9 cellular contexts compared by ENCODE assay signal in the genomic region with DNA sequence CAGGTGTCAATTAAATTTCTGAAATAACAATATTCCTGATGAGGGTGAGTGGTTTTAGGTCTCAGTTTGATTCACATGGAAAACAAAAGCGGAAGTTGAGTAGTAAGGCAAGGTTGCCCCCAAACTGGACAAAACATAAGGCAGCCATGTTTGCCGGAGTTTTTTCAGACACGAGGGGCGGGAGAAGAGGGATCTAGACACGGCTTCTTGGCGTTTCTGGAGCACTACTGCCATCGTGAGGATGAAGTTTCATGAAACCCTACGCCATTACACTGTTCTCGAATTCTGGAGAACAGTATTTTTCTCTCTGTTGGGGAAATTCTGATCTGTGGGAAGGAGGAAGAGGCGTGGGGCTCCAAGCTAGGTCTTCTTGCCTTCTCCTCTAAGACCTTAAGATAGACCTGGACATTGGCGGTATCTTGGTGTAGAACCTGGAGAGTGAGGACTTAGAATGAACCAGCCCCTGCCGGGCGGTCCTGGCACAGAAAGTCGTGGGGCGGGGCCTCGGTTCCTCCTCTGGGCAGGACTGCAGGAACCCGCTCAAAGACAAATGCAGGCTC.
DNase-seq lines count a peak whose midpoint lies in the region; ATAC-seq and TF ChIP-seq lines count a peak whose summit lies in the region.
"Had no signal": no experiment of that assay in that cellular context is flagged by ENCODE, and none has a peak within 500 bp of the region (broad histone marks: within the 10 kb centered on the region; RNA-seq: fewer than 3 reads in every experiment).

No MANE protein-coding gene starts in this region.

- TF ChIP-seq CTCF in HL-60 (IDR thresholded peaks at IDR 0.05; ENCODE audit: insufficient read depth, low read length), result no peak

- H3K27ac ChIP-seq in HL-60 (replicated peaks), result peak overlapping the region; percentile 43
- no peak overlapping the region for H3K27ac ChIP-seq in mesenchymal stem cell (ENCODE audit: low read length, poor library complexity, severe bottlenecking)

- H3K23ac ChIP-seq in mesenchymal stem cell (ENCODE audit: low read length in 2 of 2), result no peak overlapping the region

- H2BK120ac ChIP-seq in mesenchymal stem cell (ENCODE audit: low read depth, low read length), result no peak overlapping the region

- no peak overlapping the region for H4K91ac ChIP-seq in mesenchymal stem cell (ENCODE audit: low read length)

- no peaks in the 10 kb centered on the region for H3K9me3 Mint-ChIP-seq in activated T-cell treated with anti-CD3 and anti-CD28 coated beads, Interleukin-2, amount 50 U/mL, for 24 hours
- H3K9me3 Mint-ChIP-seq: activated naive CD4-positive, alpha-beta T cell treated with anti-CD3 and anti-CD28 coated beads, Interleukin-2, amount 50 U/mL, for 24 hours had no signal

- no peak overlapping the region for H2BK12ac ChIP-seq in mesenchymal stem cell (ENCODE audit: low read length in 2 of 2)

- H3K36me3 ChIP-seq in mesenchymal stem cell (ENCODE audit: control insufficient read depth in 1 of 2, insufficient read depth in 2 of 2, low read depth in 1 of 2, low read length in 2 of 2), result no peaks in the 10 kb centered on the region

- no peaks in the 10 kb centered on the region for H3K4me1 ChIP-seq in mesenchymal stem cell (ENCODE audit: control insufficient read depth, insufficient read depth, low read depth, low read length)

- peak overlapping the region; percentile 82 for H3K4me3 Mint-ChIP-seq in activated T-cell treated with anti-CD3 and anti-CD28 coated beads, Interleukin-2, amount 50 U/mL, for 24 hours
- H3K4me3 Mint-ChIP-seq: activated naive CD4-positive, alpha-beta T cell treated with anti-CD3 and anti-CD28 coated beads, Interleukin-2, amount 50 U/mL, for 24 hours had no signal

- intact Hi-C loops in left cardiac atrium (cut with DNase I) (no loop called here), left ventricle myocardium superior (cut with micrococcal nuclease) (no loop called here)

- DNase-seq in left cardiac atrium (peak; percentile 89), left ventricle myocardium superior (no peak), HL-60 (ENCODE audit: low read depth in 1 of 2, low spot score in 1 of 2) (peak in 1 of 2 experiments; percentile 78), mesenchymal stem cell (no peak), 8988T (no peak), OCI-M2 (lab: John Stamatoyannopoulos, UW; ENCODE audit: unreplicated experiment) (no peak), NCI-H446 (lab: John Stamatoyannopoulos, UW) (no peak)
- DNase-seq in activated T-cell treated with anti-CD3 and anti-CD28 coated beads, Interleukin-2, amount 50 U/mL, for 24 hours, result peak; percentile 86

- H2BK5ac ChIP-seq in mesenchymal stem cell (ENCODE audit: low read depth, low read length, poor library complexity, severe bottlenecking), result no peak overlapping the region

- no peak overlapping the region for H3K4me2 ChIP-seq in mesenchymal stem cell (ENCODE audit: low read length, poor library complexity, severe bottlenecking)

- H2AK5ac ChIP-seq in mesenchymal stem cell (ENCODE audit: low read length, severe bottlenecking), result no peak overlapping the region

- peaks cover 10% of the 10 kb centered on the region for H3K4me1 Mint-ChIP-seq in activated T-cell treated with anti-CD3 and anti-CD28 coated beads, Interleukin-2, amount 50 U/mL, for 24 hours (ENCODE audit: low read depth)
- H3K4me1 Mint-ChIP-seq: activated naive CD4-positive, alpha-beta T cell treated with anti-CD3 and anti-CD28 coated beads, Interleukin-2, amount 50 U/mL, for 24 hours had no signal

- H3K4ac ChIP-seq in mesenchymal stem cell (ENCODE audit: low read depth in 1 of 2, low read length in 2 of 2), result no peak overlapping the region

- no peaks in the 10 kb centered on the region for H3K79me1 ChIP-seq in mesenchymal stem cell (replicated peaks; ENCODE audit: low read length, poor library complexity, severe bottlenecking)

- no peaks in the 10 kb centered on the region for H3K9me3 ChIP-seq in mesenchymal stem cell (ENCODE audit: control insufficient read depth, low read length)

- H3K27me3 ChIP-seq in HL-60 (ENCODE audit: insufficient read depth, poor library complexity, severe bottlenecking), result no peaks in the 10 kb centered on the region
- H3K27me3 ChIP-seq in mesenchymal stem cell (ENCODE audit: control insufficient read depth in 1 of 2, insufficient read depth in 1 of 2, low read length in 2 of 2), result no peaks in the 10 kb centered on the region

- no peaks in the 10 kb centered on the region for H3K27me3 Mint-ChIP-seq in activated T-cell treated with anti-CD3 and anti-CD28 coated beads, Interleukin-2, amount 50 U/mL, for 24 hours
- H3K27me3 Mint-ChIP-seq: activated naive CD4-positive, alpha-beta T cell treated with anti-CD3 and anti-CD28 coated beads, Interleukin-2, amount 50 U/mL, for 24 hours had no signal

- H3K9ac ChIP-seq in mesenchymal stem cell (ENCODE audit: low read length), result peak overlapping the region; percentile 77

- no peak overlapping the region for H4K8ac ChIP-seq in mesenchymal stem cell (ENCODE audit: low read length)

- H2AFZ ChIP-seq in mesenchymal stem cell (ENCODE audit: low read depth, low read length), result no peak overlapping the region

- no peak overlapping the region for H3K14ac ChIP-seq in mesenchymal stem cell (ENCODE audit: low read length in 2 of 2)

- H3K4me3 ChIP-seq in HL-60 (replicated peaks; ENCODE audit: insufficient read depth, low read length), result no peak overlapping the region
- H3K4me3 ChIP-seq in mesenchymal stem cell (ENCODE audit: insufficient read depth in 1 of 2, low read depth in 1 of 2, low read length in 2 of 2), result peak overlapping the region in 1 of 2 experiments; percentile 86

- no peak overlapping the region for H2BK15ac ChIP-seq in mesenchymal stem cell (ENCODE audit: low read depth, poor library complexity, severe bottlenecking)

- no peaks in the 10 kb centered on the region for H3K36me3 Mint-ChIP-seq in activated T-cell treated with anti-CD3 and anti-CD28 coated beads, Interleukin-2, amount 50 U/mL, for 24 hours (ENCODE audit: low read depth)
- H3K36me3 Mint-ChIP-seq: activated naive CD4-positive, alpha-beta T cell treated with anti-CD3 and anti-CD28 coated beads, Interleukin-2, amount 50 U/mL, for 24 hours had no signal

- peak overlapping the region; percentile 87 for H3K27ac Mint-ChIP-seq in activated T-cell treated with anti-CD3 and anti-CD28 coated beads, Interleukin-2, amount 50 U/mL, for 24 hours
- H3K27ac Mint-ChIP-seq: activated naive CD4-positive, alpha-beta T cell treated with anti-CD3 and anti-CD28 coated beads, Interleukin-2, amount 50 U/mL, for 24 hours had no signal

- peak in 1 of 2 donors; percentile 90 for ATAC-seq in left cardiac atrium
- no peak for ATAC-seq in left ventricle myocardium superior

- over 99% methylated on average over 15 of the region's 17 CpGs for WGBS in mesenchymal stem cell

- no peak overlapping the region for H3K18ac ChIP-seq in mesenchymal stem cell (ENCODE audit: low read depth in 1 of 2, low read length in 2 of 2)

Comparison
In these comparisons a context has a peak if more than half of its experiments do, and no peak if none do; other contexts are left out.
1. DNase-seq: peak in left cardiac atrium (single experiment) and activated T-cell treated with anti-CD3 and anti-CD28 coated beads, Interleukin-2, amount 50 U/mL, for 24 hours (single experiment); none in left ventricle myocardium superior (single experiment), mesenchymal stem cell (single experiment), 8988T (single experiment), OCI-M2 (single experiment) and NCI-H446 (0 of 2).